Comparison of ENCODE assay signal across 22 cellular contexts in the genomic region with DNA sequence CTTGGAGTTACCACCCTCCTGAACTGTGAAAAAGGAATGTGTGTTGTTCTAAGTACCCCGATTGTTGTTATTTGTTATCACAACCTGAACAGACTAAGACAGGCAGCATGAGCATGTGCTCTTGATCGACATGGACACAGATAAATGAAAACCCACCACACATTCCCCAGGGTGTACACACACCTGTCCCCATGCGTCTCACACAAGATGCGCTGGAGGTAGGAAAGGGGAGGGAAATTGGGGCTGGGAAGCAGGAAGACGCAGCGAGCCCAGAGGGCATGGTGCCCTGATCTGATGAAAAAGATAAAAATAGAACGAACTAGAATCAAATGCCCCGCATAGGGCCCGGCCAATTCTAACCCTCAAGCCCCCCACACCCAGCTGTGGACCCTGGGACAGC.
"Had no signal": no experiment of that assay in that cellular context is flagged by ENCODE, and none has a peak within 500 bp of the region (broad histone marks: within the 10 kb centered on the region; RNA-seq: fewer than 3 reads in every experiment).

No MANE protein-coding gene starts in this region.

- H3K4me3 Mint-ChIP-seq: activated CD4-positive, alpha-beta memory T cell treated with anti-CD3 and anti-CD28 coated beads, Interleukin-2, amount 10 ng/mL, durations not matched to agents 7 days and 5 days; activated CD4-positive, alpha-beta T cell treated with anti-CD3 and anti-CD28 coated beads, Interleukin-2, amount 10 ng/mL, durations not matched to agents 7 days and 5 days; activated naive CD8-positive, alpha-beta T cell; activated T-cell treated with anti-CD3 and anti-CD28 coated beads, Interleukin-2, amount 50 U/mL, for 4 hours; activated T-helper 17 cell treated with anti-CD3 and anti-CD28 coated beads, Interleukin-2, amount 50 U/mL, for 72 hours; endodermal cell had no signal

- H3K9me3 Mint-ChIP-seq: activated CD4-positive, alpha-beta memory T cell treated with anti-CD3 and anti-CD28 coated beads, Interleukin-2, amount 10 ng/mL, durations not matched to agents 7 days and 5 days; activated CD4-positive, alpha-beta T cell treated with anti-CD3 and anti-CD28 coated beads, Interleukin-2, amount 10 ng/mL, durations not matched to agents 7 days and 5 days; activated T-cell treated with anti-CD3 and anti-CD28 coated beads, Interleukin-2, amount 50 U/mL, for 4 hours; activated T-helper 17 cell treated with anti-CD3 and anti-CD28 coated beads, Interleukin-2, amount 50 U/mL, for 72 hours; endodermal cell had no signal

- DNase-seq: activated CD4-positive, alpha-beta memory T cell treated with anti-CD3 and anti-CD28 coated beads, Interleukin-2, amount 10 ng/mL, durations not matched to agents 7 days and 5 days; activated CD4-positive, alpha-beta T cell treated with anti-CD3 and anti-CD28 coated beads for 1 hour; activated CD4-positive, alpha-beta T cell treated with anti-CD3 and anti-CD28 coated beads for 4 hours; activated CD4-positive, alpha-beta T cell treated with anti-CD3 and anti-CD28 coated beads, Interleukin-2, amount 10 ng/mL, durations not matched to agents 7 days and 5 days; activated CD4-positive, alpha-beta T cell treated with anti-CD3 and anti-CD28 coated beads, Interleukin-2, amount 50 U/mL, for 4 hours; activated CD8-positive, alpha-beta memory T cell treated with anti-CD3 and anti-CD28 coated beads, Interleukin-2, amount 50 U/mL, for 48 hours; activated effector memory CD4-positive, alpha-beta T cell treated with Interleukin-2 at 50 U/mL for 16 hours; activated gamma-delta T cell treated with Interleukin-2 at 50 U/mL for 16 hours; activated naive CD4-positive, alpha-beta T cell treated with anti-CD3 and anti-CD28 coated beads, Interleukin-2, amount 50 U/mL, for 16 hours; activated naive CD4-positive, alpha-beta T cell treated with Interleukin-2 at 50 U/mL for 16 hours; activated T-cell treated with anti-CD3 and anti-CD28 coated beads, Interleukin-2, amount 50 U/mL, for 4 hours; amniotic stem cell; brain microvascular endothelial cell; caudate nucleus; cortex of kidney; effector memory CD4-positive, alpha-beta T cell; endodermal cell; foreskin fibroblast; head of caudate nucleus; T-helper 2 cell had no signal

- H3K27me3 ChIP-seq: brain microvascular endothelial cell had no signal

- H3K27ac ChIP-seq: brain microvascular endothelial cell had no signal

- H3K27me3 Mint-ChIP-seq: activated naive CD8-positive, alpha-beta T cell; activated T-helper 17 cell treated with anti-CD3 and anti-CD28 coated beads, Interleukin-2, amount 50 U/mL, for 72 hours had no signal

- H3K27ac Mint-ChIP-seq: activated CD4-positive, alpha-beta memory T cell treated with anti-CD3 and anti-CD28 coated beads, Interleukin-2, amount 10 ng/mL, durations not matched to agents 7 days and 5 days; activated CD4-positive, alpha-beta T cell treated with anti-CD3 and anti-CD28 coated beads, Interleukin-2, amount 10 ng/mL, durations not matched to agents 7 days and 5 days; activated naive CD8-positive, alpha-beta T cell; activated T-helper 17 cell treated with anti-CD3 and anti-CD28 coated beads, Interleukin-2, amount 50 U/mL, for 72 hours; endodermal cell had no signal

- H3K4me1 Mint-ChIP-seq: activated T-helper 17 cell treated with anti-CD3 and anti-CD28 coated beads, Interleukin-2, amount 50 U/mL, for 72 hours; endodermal cell had no signal

- H3K36me3 Mint-ChIP-seq: activated naive CD8-positive, alpha-beta T cell had no signal
